Comparison of ENCODE assay signal across 8 cellular contexts in genomic region chr7:22728416-22729029, GRCh38. TPM values are rescaled to one million over a fixed set of nuclear protein-coding genes. Genes with fewer than 3 reads are reported as not detected.
DNase-seq lines count a peak whose midpoint lies in the region; ATAC-seq and TF ChIP-seq lines count a peak whose summit lies in the region.

No MANE protein-coding gene starts in this region.

- POLR2A ChIA-PET in BJ (lab: Charles Lee), result interaction anchor here (1.4 kb wide), 1 partner anchor 53 kb away, joined by 4 read pairs; no protein-coding TSS in a partner anchor
- POLR2A ChIA-PET in PC-3 (lab: Charles Lee; ENCODE audit: unreplicated experiment), result interaction anchor here (0.9 kb wide), 1 partner anchor 168 kb away, joined by 9 read pairs; no protein-coding TSS in a partner anchor

- no peak for TF ChIP-seq EP300 in transverse colon (IDR thresholded peaks at IDR 0.05; ENCODE audit: low read depth)

- intact Hi-C loops in PC-3 (cut with micrococcal nuclease) (loop anchor here (1.0 to 5.0 kb wide), 2 partner anchors 327 to 344 kb away; no protein-coding TSS in a partner anchor), transverse colon (cut with DNase I; ENCODE audit: low total_unique reads) (loop anchor here (5.0 kb wide), 1 partner anchor 284 kb away; the partner anchor contains the start of gene HYCC1)

- H3K4me1 ChIP-seq in PC-3 (ENCODE audit: insufficient read depth, low read length) (peaks cover 59% of the 10 kb centered on the region), foreskin keratinocyte (peaks cover 6% of the 10 kb centered on the region), transverse colon (peaks cover 2 to 33% (median 8%) of the 10 kb centered on the region in 4 donors)

- TF ChIP-seq POLR2A in transverse colon (IDR thresholded peaks at IDR 0.05), result no peak

- DNase-seq in BJ (ENCODE audit: low read depth) (no peak), GM13977 (ENCODE audit: low spot score) (peak; percentile 51), PC-3 (peak; percentile 81), foreskin keratinocyte (peak in 1 of 2 donors; percentile 70), transverse colon (no peak), C1 segment of cervical spinal cord (lab: John Stamatoyannopoulos, UW) (no peak), NCI-H187 (lab: John Stamatoyannopoulos, UW) (no peak), amygdala (lab: John Stamatoyannopoulos, UW) (no peak)

- no peaks in the 10 kb centered on the region for H4K20me1 ChIP-seq in PC-3 (ENCODE audit: low read length)

- no peak overlapping the region for H2AFZ ChIP-seq in PC-3 (ENCODE audit: low read length)

- BruUV-seq in PC-3 (replicated peaks; lab: Mats Ljungman, UMichigan), result no TSS peak

- CTCF ChIA-PET in BJ (lab: Yijun Ruan, JAX) (interaction anchor here (0.5 to 7.2 kb wide), 20 partner anchors 8 to 571 kb away, joined by 3 to 129 read pairs (median 3); partner anchors contain the start of gene MALSU1), PC-3 (lab: Charles Lee) (interaction anchor here (0.6 to 2.7 kb wide), 12 partner anchors 9 to 457 kb away, joined by 3 to 88 read pairs (median 4); no protein-coding TSS in a partner anchor)

- H3K27me3 ChIP-seq in BJ (ENCODE audit: control insufficient read depth, insufficient read depth, low read length), result no peaks in the 10 kb centered on the region
- no peaks in the 10 kb centered on the region for H3K27me3 ChIP-seq in PC-3 (ENCODE audit: low read length)
- no peaks in the 10 kb centered on the region for H3K27me3 ChIP-seq in foreskin keratinocyte
- no peaks in the 10 kb centered on the region for H3K27me3 ChIP-seq in transverse colon

- peak overlapping the region; percentile 97 for H3K9ac ChIP-seq in PC-3 (ENCODE audit: low read length)

- WGBS in transverse colon (ENCODE audit: low coverage in 1 of 2), 2 donors, result 90 to 91% methylated on average over 1 of the region's 1 CpG

- no peaks in the 10 kb centered on the region for H3K9me2 ChIP-seq in PC-3 (replicated peaks; ENCODE audit: low read length)

- ATAC-seq in PC-3, result 0 out of 2 replicates have a peak, but pooled peaks have one; percentile 11
- ATAC-seq in foreskin keratinocyte, result no peak

- H3K4me2 ChIP-seq in PC-3 (ENCODE audit: low read length), result peak overlapping the region; percentile 95

- no peaks in the 10 kb centered on the region for H3K9me3 ChIP-seq in PC-3 (ENCODE audit: low read length)
- no peaks in the 10 kb centered on the region for H3K9me3 ChIP-seq in transverse colon

- TF ChIP-seq CTCF in BJ (IDR thresholded peaks at IDR 0.05; ENCODE audit: insufficient read depth, low read depth, low read length) (peak; percentile 58), GM13977 (IDR thresholded peaks at IDR 0.05; ENCODE audit: extremely low read depth, insufficient read depth, missing control alignments) (peak; percentile 62), PC-3 (conservative IDR thresholded peaks at IDR 0.05; ENCODE audit: low read depth, low read length) (peak; percentile 65), foreskin keratinocyte (conservative IDR thresholded peaks at IDR 0.05) (peak; percentile 73), transverse colon (IDR thresholded peaks at IDR 0.05) (peak in 4 of 5 experiments; percentile 19 to 29 (median 28))

- in situ Hi-C loops in GM13977 (cut with MboI; ENCODE audit: low pct_unique_long_range_greater_than_20kb, low sequenced_read_pairs, unreplicated experiment), result loop anchor here (5.0 to 25.0 kb wide), 2 partner anchors 176 to 334 kb away; no protein-coding TSS in a partner anchor
- in situ Hi-C loops in transverse colon (cut with MboI; ENCODE audit: low pct_ligation_motif_present in 1 of 4, low pct_unique_long_range_greater_than_20kb in 1 of 4, low sequenced_read_pairs in 3 of 4), result loop anchor here (5.0 to 10.0 kb wide), 2 partner anchors 164 to 166 kb away; no protein-coding TSS in a partner anchor

- peak overlapping the region; percentile 62 for H3K4me3 ChIP-seq in BJ (ENCODE audit: low read depth, low read length)
- peak overlapping the region; percentile 74 for H3K4me3 ChIP-seq in PC-3 (ENCODE audit: low read length)
- no peak overlapping the region for H3K4me3 ChIP-seq in transverse colon

- H3K36me3 ChIP-seq in BJ (ENCODE audit: control insufficient read depth, insufficient read depth, low read length) (no peaks in the 10 kb centered on the region), PC-3 (ENCODE audit: low read depth, low read length) (no peaks in the 10 kb centered on the region), transverse colon (no peaks in the 10 kb centered on the region)

- no peaks in the 10 kb centered on the region for H3F3A ChIP-seq in PC-3 (ENCODE audit: low read length, unreplicated experiment)

- H3K79me2 ChIP-seq in PC-3 (ENCODE audit: low read length), result peaks cover 7% of the 10 kb centered on the region; the same call in 1 of the 2 replicates

- H3K27ac ChIP-seq in PC-3 (ENCODE audit: low read length) (peak overlapping the region; percentile 97), foreskin keratinocyte (no peak overlapping the region), transverse colon (peak overlapping the region in 1 of 4 donors; percentile 62)

RNA-seq across cellular contexts. Expression of gene IL6, which starts 1.5 kb away (rescaled TPM):
- polyA plus RNA-seq in BJ (2011; rRNA removed), result 25.7 and 31.0 TPM in 2 replicates
- polyA minus RNA-seq in BJ (2011; rRNA and poly(A)+ RNA removed), result 18.8 and 19.7 TPM in 2 replicates
- total RNA-seq in PC-3 (2014; rRNA removed), result 110 and 113 TPM in 2 replicates
- total RNA-seq in foreskin keratinocyte, result 0.28 TPM in 1 of 2 replicates, not detected in the other
- polyA plus RNA-seq in foreskin keratinocyte, result 0.07 TPM in 1 of 2 replicates, not detected in the other
- total RNA-seq in transverse colon, result 10 to 100 TPM in 1 of 4 donors, 1 to 10 TPM in 1, under 1 TPM in 1, not detected in 1; 0.82 to 10.8 (median 1.9) TPM

Comparison
In these comparisons a context has a peak if more than half of its experiments do, and no peak if none do; other contexts are left out.
1. DNase-seq: peak in GM13977 (single experiment) and PC-3 (single experiment); none in BJ (single experiment), transverse colon (single experiment), C1 segment of cervical spinal cord (0 of 14), NCI-H187 (0 of 2) and amygdala (0 of 56).
2. H3K4me3 ChIP-seq: peak in BJ (single experiment) and PC-3 (single experiment); none in transverse colon (0 of 4).
3. Peak in every context shown above with its lines, with median percentiles within 50 percentile points of each other: CTCF ChIP-seq.